25 cellular contexts compared by ENCODE assay signal in the genomic region with DNA sequence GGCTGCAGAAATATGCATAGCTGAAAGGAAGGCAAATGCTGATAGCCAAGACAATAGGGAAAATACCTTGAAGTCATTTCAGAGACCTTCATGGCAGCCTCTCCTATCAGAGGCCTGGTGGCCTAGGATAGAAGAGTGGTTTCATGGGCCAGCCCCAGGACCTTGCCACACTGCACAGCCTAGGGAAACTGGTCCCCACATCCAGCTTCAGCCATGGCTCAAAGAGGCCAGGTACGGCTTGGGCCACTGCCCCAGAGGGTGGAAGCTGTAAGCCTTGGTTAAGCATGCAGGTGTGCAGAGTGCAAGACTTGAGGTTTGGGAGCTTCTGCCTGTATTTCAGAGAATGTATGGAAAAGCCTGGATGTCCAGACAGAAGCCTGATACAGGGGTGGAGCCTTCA.
"Had no signal": no experiment of that assay in that cellular context is flagged by ENCODE, and none has a peak within 500 bp of the region (broad histone marks: within the 10 kb centered on the region; RNA-seq: fewer than 3 reads in every experiment).

No MANE protein-coding gene starts in this region.

- H3K4me3 ChIP-seq: heart right ventricle, left lung, lower lobe of right lung, mucosa of descending colon, ovary, right atrium auricular region, right lobe of liver, smooth muscle cell, stomach, testis, thyroid gland, upper lobe of right lung had no signal

- H3K27ac Mint-ChIP-seq: naive thymus-derived CD4-positive, alpha-beta T cell; natural killer cell treated with Interleukin-12 subunit alpha and Interleukin-12 subunit beta and Interleukin-15 and Interleukin-18, amount 100 ng/mL, for 72 hours had no signal

- H3K36me3 Mint-ChIP-seq: naive thymus-derived CD4-positive, alpha-beta T cell; natural killer cell treated with Interleukin-12 subunit alpha and Interleukin-12 subunit beta and Interleukin-15 and Interleukin-18, amount 100 ng/mL, for 72 hours had no signal

- H3K27me3 Mint-ChIP-seq: natural killer cell treated with Interleukin-12 subunit alpha and Interleukin-12 subunit beta and Interleukin-15 and Interleukin-18, amount 100 ng/mL, for 72 hours; progenitor cell of endocrine pancreas had no signal

- H3K9me3 ChIP-seq: left lung, lower lobe of right lung, mucosa of descending colon, ovary, right lobe of liver, stomach, testis, thyroid gland, upper lobe of right lung had no signal

- H3K4me3 Mint-ChIP-seq: naive thymus-derived CD4-positive, alpha-beta T cell; natural killer cell treated with Interleukin-12 subunit alpha and Interleukin-12 subunit beta and Interleukin-15 and Interleukin-18, amount 100 ng/mL, for 72 hours had no signal

- DNase-seq: heart right ventricle; hippocampal formation; kidney; left colon; lower lobe of right lung; mammary epithelial cell; midbrain; mucosa of descending colon; naive thymus-derived CD4-positive, alpha-beta T cell; ovary; right lobe of liver; stimulated activated CD4-positive, alpha-beta T cell treated with anti-CD3 and anti-CD28 coated beads, Interleukin-1b, Interleukin-23, amount 100 ng/mL, for 48 hours; stimulated activated CD4-positive, alpha-beta T cell treated with anti-CD3 and anti-CD28 coated beads, Interleukin-2, amount 100 ng/mL, for 48 hours; stimulated activated CD4-positive, alpha-beta T cell treated with anti-CD3 and anti-CD28 coated beads, Interleukin-4, amount 100 ng/mL, for 4 hours; stimulated activated CD8-positive, alpha-beta memory T cell treated with anti-CD3 and anti-CD28 coated beads, Interleukin-4, amount 100 ng/mL, for 48 hours; stimulated activated naive CD4-positive, alpha-beta T cell; stomach; testis; thyroid gland; upper lobe of right lung had no signal

- H3K27ac ChIP-seq: heart right ventricle, left lung, lower lobe of right lung, ovary, right atrium auricular region, right lobe of liver, stomach, testis, thyroid gland, upper lobe of right lung had no signal

- H3K4me1 Mint-ChIP-seq: naive thymus-derived CD4-positive, alpha-beta T cell had no signal

- ATAC-seq: heart right ventricle; left colon; left lung; lower lobe of right lung; mucosa of descending colon; naive thymus-derived CD4-positive, alpha-beta T cell; natural killer cell treated with Interleukin-12 subunit alpha and Interleukin-12 subunit beta and Interleukin-15 and Interleukin-18, amount 100 ng/mL, for 72 hours; right lobe of liver; upper lobe of right lung had no signal

- H3K4me2 ChIP-seq: smooth muscle cell had no signal

- H3K4me1 ChIP-seq: heart right ventricle, left lung, lower lobe of right lung, right atrium auricular region, right lobe of liver, stomach, testis, thyroid gland, upper lobe of right lung had no signal

- H3K36me3 ChIP-seq: heart right ventricle, left lung, lower lobe of right lung, ovary, right atrium auricular region, right lobe of liver, stomach, thyroid gland, upper lobe of right lung had no signal

- H3K27me3 ChIP-seq: heart right ventricle, left lung, ovary, right atrium auricular region, right lobe of liver, stomach, testis, thyroid gland, upper lobe of right lung had no signal
